ENCODE assay signal across 12 cellular contexts in genomic region chr6:151043944-151044343, GRCh38.
DNase-seq lines count a peak whose midpoint lies in the region; ATAC-seq, FAIRE-seq and TF ChIP-seq lines count a peak whose summit lies in the region.
"Had no signal": no experiment of that assay in that cellular context is flagged by ENCODE, and none has a peak within 500 bp of the region (broad histone marks: within the 10 kb centered on the region; RNA-seq: fewer than 3 reads in every experiment).

No MANE protein-coding gene starts in this region.

- 86% methylated on average over 4 of the region's 4 CpGs for whole genome bisulfite sequencing in right cardiac atrium
- WGBS in pancreas, 2 donors, result 77 to 84% methylated on average over 4 of the region's 4 CpGs

- ATAC-seq in right cardiac atrium (no peak), Right ventricle myocardium superior (ENCODE audit: poor library complexity) (no peak), pancreas (no peak)
- ATAC-seq: naive thymus-derived CD4-positive, alpha-beta T cell had no signal

- FAIRE-seq in pancreas (lab: Jason Lieb, UNC), result no peak
- FAIRE-seq in GM12891 (lab: Jason Lieb, UNC), result no peak
- FAIRE-seq: bronchial epithelial cell had no signal

- no peak for TF ChIP-seq POLR2A in GM12891 (IDR thresholded peaks at IDR 0.05; ENCODE audit: low read depth, low read length)

- H3K27me3 ChIP-seq in right cardiac atrium (ENCODE audit: control insufficient read depth, insufficient read depth) (no peaks in the 10 kb centered on the region), pancreas (no peaks in the 10 kb centered on the region)

- no peak for TF ChIP-seq CTCF in pancreas (IDR thresholded peaks at IDR 0.05)

- H3K27ac ChIP-seq in right cardiac atrium (ENCODE audit: low read length) (peak overlapping the region; percentile 76), epithelial cell of prostate (peak overlapping the region; percentile 90), pancreas (peak overlapping the region; percentile 72 to 91 (median 86))

- no peaks in the 10 kb centered on the region for H3K36me3 ChIP-seq in pancreas

- intact Hi-C loops in right cardiac atrium (cut with DNase I), result no loop called here
- intact Hi-C loops in Right ventricle myocardium superior (cut with DNase I), result no loop called here
- intact Hi-C loops in pancreas (cut with DNase I), result no loop called here

- H3K9me3 ChIP-seq in right cardiac atrium (ENCODE audit: control insufficient read depth, low read length), result no peaks in the 10 kb centered on the region
- H3K9me3 ChIP-seq in pancreas, result no peaks in the 10 kb centered on the region

- H3K4me3 ChIP-seq in right cardiac atrium (ENCODE audit: low read length) (no peak overlapping the region), pancreas (no peak overlapping the region)

- peaks cover 7% of the 10 kb centered on the region for H3K4me1 ChIP-seq in right cardiac atrium (ENCODE audit: control insufficient read depth, insufficient read depth, low read length)
- peaks cover 13 to 25% (median 15%) of the 10 kb centered on the region in 3 donors for H3K4me1 ChIP-seq in pancreas

- DNase-seq in right cardiac atrium, result no peak
- DNase-seq in Right ventricle myocardium superior, result no peak
- DNase-seq in epithelial cell of prostate (ENCODE audit: low read depth, low spot score), result no peak
- DNase-seq in pancreas, result no peak
- DNase-seq in amygdala (lab: John Stamatoyannopoulos, UW), result no peak
- no peak for DNase-seq in GM12891 (ENCODE audit: insufficient read length, low spot score)
- no peak for DNase-seq in COLO668 (lab: John Stamatoyannopoulos, UW; ENCODE audit: unreplicated experiment)
- DNase-seq in NCI-H2227 (lab: John Stamatoyannopoulos, UW; ENCODE audit: unreplicated experiment), result no peak
- DNase-seq: activated CD8-positive, alpha-beta memory T cell treated with anti-CD3 and anti-CD28 coated beads for 24 hours; naive thymus-derived CD4-positive, alpha-beta T cell; NCI-H2081 treated with DMSO at 0.1 percent for 48 hours had no signal

TF ChIP-seq in GM12891, 5 proteins besides CTCF, POLR2A, EP300 and RAD21:
- TF ChIP-seq POLR2AphosphoS5 (IDR thresholded peaks at IDR 0.05; ENCODE audit: low read depth, low read length), result no peak
- TF ChIP-seq POU2F2 (IDR thresholded peaks at IDR 0.05; ENCODE audit: low read depth, low read length), result no peak
- TF ChIP-seq PAX5 (IDR thresholded peaks at IDR 0.05; ENCODE audit: insufficient read depth, low read length, severe bottlenecking), result no peak
- TF ChIP-seq SPI1 (IDR thresholded peaks at IDR 0.05; ENCODE audit: low read depth, low read length), result no peak
- no peak for TF ChIP-seq TAF1 (IDR thresholded peaks at IDR 0.05; ENCODE audit: low read depth, low read length)
